16 cellular contexts compared by ENCODE assay signal in genomic region chr4:945274-946102, GRCh38. TPM values are rescaled to one million over a fixed set of nuclear protein-coding genes. Genes with fewer than 3 reads are reported as not detected.
DNase-seq lines count a peak whose midpoint lies in the region; ATAC-seq and TF ChIP-seq lines count a peak whose summit lies in the region.
"Had no signal": no experiment of that assay in that cellular context is flagged by ENCODE, and none has a peak within 500 bp of the region (broad histone marks: within the 10 kb centered on the region; RNA-seq: fewer than 3 reads in every experiment).

No MANE protein-coding gene starts in this region.

- peak overlapping the region; percentile 20 for H3K4me3 ChIP-seq in H7 (ENCODE audit: insufficient read depth, low read depth, low read length)
- no peak overlapping the region for H3K4me3 ChIP-seq in ascending aorta
- H3K4me3 ChIP-seq: body of pancreas, skin epidermis had no signal

- POLR2A ChIA-PET in activated CD8-positive, alpha-beta T cell treated with anti-CD3 and anti-CD28 coated beads, Interleukin-2, amount 10 ng/mL, durations not matched to agents 7 days and 5 days (lab: Charles Lee), result no interaction called here

- H3K9me3 ChIP-seq in ascending aorta, result no peaks in the 10 kb centered on the region
- H3K9me3 ChIP-seq: BE2C, body of pancreas had no signal

- H3K27ac Mint-ChIP-seq in chondrocyte (ENCODE audit: unreplicated experiment) (no peak overlapping the region), mesothelial cell of epicardium (no peak overlapping the region)
- H3K27ac Mint-ChIP-seq in activated CD8-positive, alpha-beta T cell treated with anti-CD3 and anti-CD28 coated beads, Interleukin-2, amount 10 ng/mL, durations not matched to agents 7 days and 5 days, result no peak overlapping the region

- H3K36me3 ChIP-seq in H7 (replicated peaks; ENCODE audit: control insufficient read depth, insufficient read depth, low read length) (no peaks in the 10 kb centered on the region), ascending aorta (peaks cover 0 to 5% of the 10 kb centered on the region in 2 donors)
- H3K36me3 ChIP-seq: BE2C had no signal

- no peaks in the 10 kb centered on the region for H3K27me3 Mint-ChIP-seq in chondrocyte (ENCODE audit: low read depth)
- peaks cover 20% of the 10 kb centered on the region for H3K27me3 Mint-ChIP-seq in mesothelial cell of epicardium (ENCODE audit: low read depth)
- no peaks in the 10 kb centered on the region for H3K27me3 Mint-ChIP-seq in activated CD8-positive, alpha-beta T cell treated with anti-CD3 and anti-CD28 coated beads, Interleukin-2, amount 10 ng/mL, durations not matched to agents 7 days and 5 days (ENCODE audit: low read depth)

- CTCF ChIA-PET in activated CD8-positive, alpha-beta T cell treated with anti-CD3 and anti-CD28 coated beads, Interleukin-2, amount 10 ng/mL, durations not matched to agents 7 days and 5 days (lab: Charles Lee), result no interaction called here

- no peaks in the 10 kb centered on the region for H3K4me1 ChIP-seq in ascending aorta
- H3K4me1 ChIP-seq: BE2C had no signal

- H3K4me1 Mint-ChIP-seq in chondrocyte (ENCODE audit: low read depth), result peaks cover 11% of the 10 kb centered on the region
- H3K4me1 Mint-ChIP-seq in mesothelial cell of epicardium, result peaks cover 7% of the 10 kb centered on the region
- no peaks in the 10 kb centered on the region for H3K4me1 Mint-ChIP-seq in activated CD8-positive, alpha-beta T cell treated with anti-CD3 and anti-CD28 coated beads, Interleukin-2, amount 10 ng/mL, durations not matched to agents 7 days and 5 days (ENCODE audit: low read depth)

- no peak overlapping the region for H3K27ac ChIP-seq in ascending aorta
- H3K27ac ChIP-seq: body of pancreas, skin epidermis had no signal

- TF ChIP-seq CTCF in chondrocyte (IDR thresholded peaks at IDR 0.05) (no peak), mesothelial cell of epicardium (IDR thresholded peaks at IDR 0.05; ENCODE audit: unreplicated experiment) (no peak), ascending aorta (IDR thresholded peaks at IDR 0.05) (no peak)

- DNase-seq in H7 (peak; percentile 79), chondrocyte (ENCODE audit: low spot score) (peak; percentile 48), mesothelial cell of epicardium (ENCODE audit: low spot score in 2 of 2, unreplicated experiment in 2 of 2) (no peak), ascending aorta (ENCODE audit: low spot score in 2 of 2) (no peak)
- no peak for DNase-seq in activated CD8-positive, alpha-beta T cell treated with anti-CD3 and anti-CD28 coated beads, Interleukin-2, amount 10 ng/mL, durations not matched to agents 7 days and 5 days
- DNase-seq: activated CD4-positive, alpha-beta T cell treated with anti-CD3 and anti-CD28 coated beads for 48 hours; BE2C; body of pancreas; DMS79; left colon; NCI-H1436 treated with DMSO at 0.1 percent for 48 hours; NCI-H510A; T-helper 2 cell had no signal

- H3K9me3 Mint-ChIP-seq in chondrocyte (ENCODE audit: low read depth) (no peaks in the 10 kb centered on the region), mesothelial cell of epicardium (no peaks in the 10 kb centered on the region)
- no peaks in the 10 kb centered on the region for H3K9me3 Mint-ChIP-seq in activated CD8-positive, alpha-beta T cell treated with anti-CD3 and anti-CD28 coated beads, Interleukin-2, amount 10 ng/mL, durations not matched to agents 7 days and 5 days (ENCODE audit: insufficient read depth)

- no peaks in the 10 kb centered on the region for H3K36me3 Mint-ChIP-seq in chondrocyte (ENCODE audit: low read depth)
- H3K36me3 Mint-ChIP-seq in mesothelial cell of epicardium, result no peaks in the 10 kb centered on the region
- no peaks in the 10 kb centered on the region for H3K36me3 Mint-ChIP-seq in activated CD8-positive, alpha-beta T cell treated with anti-CD3 and anti-CD28 coated beads, Interleukin-2, amount 10 ng/mL, durations not matched to agents 7 days and 5 days (ENCODE audit: low read depth)

- peaks cover 2% of the 10 kb centered on the region; the same call in 1 of the 2 replicates for H3K27me3 ChIP-seq in H7 (ENCODE audit: control insufficient read depth, insufficient read depth, low read length)
- no peaks in the 10 kb centered on the region for H3K27me3 ChIP-seq in ascending aorta
- H3K27me3 ChIP-seq: BE2C, body of pancreas had no signal

- intact Hi-C loops in ascending aorta (cut with DNase I), result no loop called here

- no peak for ATAC-seq in activated CD8-positive, alpha-beta T cell treated with anti-CD3 and anti-CD28 coated beads, Interleukin-2, amount 10 ng/mL, durations not matched to agents 7 days and 5 days
- ATAC-seq in HG03378 (IDR thresholded peaks at IDR 0.05; ENCODE audit: unreplicated experiment), result no peak
- ATAC-seq: body of pancreas, left colon had no signal

- H3K4me3 Mint-ChIP-seq in chondrocyte (ENCODE audit: unreplicated experiment) (no peak overlapping the region), mesothelial cell of epicardium (peak overlapping the region; percentile 10)
- H3K4me3 Mint-ChIP-seq in activated CD8-positive, alpha-beta T cell treated with anti-CD3 and anti-CD28 coated beads, Interleukin-2, amount 10 ng/mL, durations not matched to agents 7 days and 5 days, result no peak overlapping the region

RNA-seq across cellular contexts. Expression of gene TMEM175, which starts 13.2 kb away (rescaled TPM):
- total RNA-seq in H7 (2014; rRNA removed; shearing (Covaris generic)), result 6.5 and 8.4 TPM in 2 replicates
- total RNA-seq in chondrocyte (25.5 to 47.5 TPM (median 26.1 TPM) in 3 replicates), mesothelial cell of epicardium (25.5 to 32.5 TPM (median 28.0 TPM) in 3 replicates), ascending aorta (41.2 TPM)
- total RNA-seq in activated CD8-positive, alpha-beta T cell treated with anti-CD3 and anti-CD28 coated beads, Interleukin-2, amount 10 ng/mL, durations not matched to agents 7 days and 5 days, result 10 to 100 TPM; 27.2 to 30.1 TPM

RNA-seq across cellular contexts. Expression of gene GAK, which starts 13.4 kb away (rescaled TPM):
- total RNA-seq in H7 (2014; rRNA removed; shearing (Covaris generic)), result 77.4 and 85.1 TPM in 2 replicates
- total RNA-seq in chondrocyte (61.4 to 85.7 TPM (median 69.2 TPM) in 3 replicates), mesothelial cell of epicardium (113 to 114 TPM (median 114 TPM) in 3 replicates), ascending aorta (87.3 TPM)
- total RNA-seq in activated CD8-positive, alpha-beta T cell treated with anti-CD3 and anti-CD28 coated beads, Interleukin-2, amount 10 ng/mL, durations not matched to agents 7 days and 5 days, result 100 to 1,000 TPM; 155 to 163 TPM

RNA-seq across cellular contexts. Expression of gene DGKQ, which starts 27.9 kb away (rescaled TPM):
- 19.4 and 26.7 TPM in 2 replicates for total RNA-seq in H7 (2014; rRNA removed; shearing (Covaris generic))
- total RNA-seq in chondrocyte (15.4 to 18.6 TPM (median 17.2 TPM) in 3 replicates), mesothelial cell of epicardium (15.2 to 16.2 TPM (median 15.6 TPM) in 3 replicates), ascending aorta (20.1 TPM)
- 10 to 100 TPM; 15.9 to 16.2 TPM for total RNA-seq in activated CD8-positive, alpha-beta T cell treated with anti-CD3 and anti-CD28 coated beads, Interleukin-2, amount 10 ng/mL, durations not matched to agents 7 days and 5 days

RNA-seq across cellular contexts. Expression of gene IDUA, which starts 41.4 kb away (rescaled TPM):
- total RNA-seq in H7 (2014; rRNA removed; shearing (Covaris generic)), result 4.6 TPM in 2 replicates
- 42.6 to 53.0 TPM (median 46.0 TPM) in 3 replicates for total RNA-seq in chondrocyte
- 63.3 to 68.6 TPM (median 65.8 TPM) in 3 replicates for total RNA-seq in mesothelial cell of epicardium
- total RNA-seq in activated CD8-positive, alpha-beta T cell treated with anti-CD3 and anti-CD28 coated beads, Interleukin-2, amount 10 ng/mL, durations not matched to agents 7 days and 5 days, result 10 to 100 TPM; 19.0 to 20.9 TPM
- total RNA-seq in ascending aorta, result 118 TPM

RNA-seq across cellular contexts. Expression of gene SLC26A1, which starts 47.7 kb away (rescaled TPM):
- total RNA-seq in H7 (2014; rRNA removed; shearing (Covaris generic)), result 0.03 and 0.30 TPM in 2 replicates
- total RNA-seq in chondrocyte, result 0.72 to 1.6 TPM (median 0.75 TPM) in 3 replicates
- total RNA-seq in mesothelial cell of epicardium, result 0.23 to 0.63 TPM (median 0.38 TPM) in 3 replicates
- under 1 TPM in 1 of 2 experiments, not detected in 1; 0.45 TPM for total RNA-seq in activated CD8-positive, alpha-beta T cell treated with anti-CD3 and anti-CD28 coated beads, Interleukin-2, amount 10 ng/mL, durations not matched to agents 7 days and 5 days
- not detected for total RNA-seq in ascending aorta
- total RNA-seq: RPMI7951 had no signal

Comparison
In these comparisons a context has a peak if more than half of its experiments do, and no peak if none do; other contexts are left out.
1. DNase-seq: peak in H7 (single experiment) and chondrocyte (single experiment); none in mesothelial cell of epicardium (0 of 2), activated CD8-positive, alpha-beta T cell treated with anti-CD3 and anti-CD28 coated beads, Interleukin-2, amount 10 ng/mL, durations not matched to agents 7 days and 5 days (single experiment) and ascending aorta (0 of 2).